Comparison of ENCODE assay signal across 3 cellular contexts in the genomic region with DNA sequence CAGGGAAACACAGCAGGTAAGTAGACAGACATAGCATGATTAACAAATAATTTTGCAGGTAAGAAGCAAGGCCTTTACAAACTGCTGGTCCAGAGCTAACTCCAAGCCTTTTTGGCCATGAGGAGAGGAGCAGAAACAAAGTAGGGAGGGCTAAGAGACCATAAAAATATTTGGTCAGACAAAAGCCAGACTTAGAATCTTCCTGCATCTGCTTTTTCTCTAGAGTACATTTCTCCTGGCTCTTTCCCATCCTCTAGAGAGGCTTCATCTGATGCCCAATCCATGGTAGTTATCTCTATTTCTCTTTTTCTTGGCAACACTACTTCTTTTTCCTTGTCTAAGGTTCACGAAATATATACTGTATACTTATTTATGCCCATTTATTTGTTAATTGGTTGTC.
TF ChIP-seq lines count a peak whose summit lies in the region.

No MANE protein-coding gene starts in this region.

TF ChIP-seq in SK-N-SH treated with all-trans-retinoic acid at 6 μM for 48 hours, 23 proteins besides CTCF, POLR2A, EP300 and RAD21:
- no peak for TF ChIP-seq RARB (CRISPR knock-in tag; IDR thresholded peaks at IDR 0.05)
- TF ChIP-seq OSR1 (CRISPR knock-in tag; IDR thresholded peaks at IDR 0.05): no peak
- TF ChIP-seq ARNTL (CRISPR knock-in tag; IDR thresholded peaks at IDR 0.05; ENCODE audit: borderline replicate concordance, low read depth): no peak
- TF ChIP-seq, protein P1, sequence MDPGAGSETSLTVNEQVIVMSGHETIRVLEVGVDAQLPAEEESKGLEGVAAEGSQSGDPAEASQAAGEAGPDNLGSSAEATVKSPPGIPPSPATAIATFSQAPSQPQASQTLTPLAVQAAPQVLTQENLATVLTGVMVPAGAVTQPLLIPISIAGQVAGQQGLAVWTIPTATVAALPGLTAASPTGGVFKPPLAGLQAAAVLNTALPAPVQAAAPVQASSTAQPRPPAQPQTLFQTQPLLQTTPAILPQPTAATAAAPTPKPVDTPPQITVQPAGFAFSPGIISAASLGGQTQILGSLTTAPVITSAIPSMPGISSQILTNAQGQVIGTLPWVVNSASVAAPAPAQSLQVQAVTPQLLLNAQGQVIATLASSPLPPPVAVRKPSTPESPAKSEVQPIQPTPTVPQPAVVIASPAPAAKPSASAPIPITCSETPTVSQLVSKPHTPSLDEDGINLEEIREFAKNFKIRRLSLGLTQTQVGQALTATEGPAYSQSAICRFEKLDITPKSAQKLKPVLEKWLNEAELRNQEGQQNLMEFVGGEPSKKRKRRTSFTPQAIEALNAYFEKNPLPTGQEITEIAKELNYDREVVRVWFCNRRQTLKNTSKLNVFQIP (CRISPR knock-in tag; IDR thresholded peaks at IDR 0.05; ENCODE audit: borderline replicate concordance, low read depth): no peak
- no peak for TF ChIP-seq SNAI2 (CRISPR knock-in tag; IDR thresholded peaks at IDR 0.05)
- TF ChIP-seq, protein P2, sequence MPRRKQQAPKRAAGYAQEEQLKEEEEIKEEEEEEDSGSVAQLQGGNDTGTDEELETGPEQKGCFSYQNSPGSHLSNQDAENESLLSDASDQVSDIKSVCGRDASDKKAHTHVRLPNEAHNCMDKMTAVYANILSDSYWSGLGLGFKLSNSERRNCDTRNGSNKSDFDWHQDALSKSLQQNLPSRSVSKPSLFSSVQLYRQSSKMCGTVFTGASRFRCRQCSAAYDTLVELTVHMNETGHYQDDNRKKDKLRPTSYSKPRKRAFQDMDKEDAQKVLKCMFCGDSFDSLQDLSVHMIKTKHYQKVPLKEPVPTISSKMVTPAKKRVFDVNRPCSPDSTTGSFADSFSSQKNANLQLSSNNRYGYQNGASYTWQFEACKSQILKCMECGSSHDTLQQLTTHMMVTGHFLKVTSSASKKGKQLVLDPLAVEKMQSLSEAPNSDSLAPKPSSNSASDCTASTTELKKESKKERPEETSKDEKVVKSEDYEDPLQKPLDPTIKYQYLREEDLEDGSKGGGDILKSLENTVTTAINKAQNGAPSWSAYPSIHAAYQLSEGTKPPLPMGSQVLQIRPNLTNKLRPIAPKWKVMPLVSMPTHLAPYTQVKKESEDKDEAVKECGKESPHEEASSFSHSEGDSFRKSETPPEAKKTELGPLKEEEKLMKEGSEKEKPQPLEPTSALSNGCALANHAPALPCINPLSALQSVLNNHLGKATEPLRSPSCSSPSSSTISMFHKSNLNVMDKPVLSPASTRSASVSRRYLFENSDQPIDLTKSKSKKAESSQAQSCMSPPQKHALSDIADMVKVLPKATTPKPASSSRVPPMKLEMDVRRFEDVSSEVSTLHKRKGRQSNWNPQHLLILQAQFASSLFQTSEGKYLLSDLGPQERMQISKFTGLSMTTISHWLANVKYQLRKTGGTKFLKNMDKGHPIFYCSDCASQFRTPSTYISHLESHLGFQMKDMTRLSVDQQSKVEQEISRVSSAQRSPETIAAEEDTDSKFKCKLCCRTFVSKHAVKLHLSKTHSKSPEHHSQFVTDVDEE (CRISPR knock-in tag; IDR thresholded peaks at IDR 0.05): 0 out of 2 replicates have a peak, but pooled peaks have one; percentile 21
- TF ChIP-seq ISL1 (CRISPR knock-in tag; IDR thresholded peaks at IDR 0.05): peak; percentile 9; the same call in 1 of the 2 replicates
- no peak for TF ChIP-seq ZNF70 (CRISPR knock-in tag; IDR thresholded peaks at IDR 0.05)

TF ChIP-seq in SK-N-SH, 30 proteins besides CTCF, POLR2A, EP300 and RAD21:
- TF ChIP-seq RFX5 (IDR thresholded peaks at IDR 0.05; ENCODE audit: low read length): no peak
- TF ChIP-seq, protein P3, sequence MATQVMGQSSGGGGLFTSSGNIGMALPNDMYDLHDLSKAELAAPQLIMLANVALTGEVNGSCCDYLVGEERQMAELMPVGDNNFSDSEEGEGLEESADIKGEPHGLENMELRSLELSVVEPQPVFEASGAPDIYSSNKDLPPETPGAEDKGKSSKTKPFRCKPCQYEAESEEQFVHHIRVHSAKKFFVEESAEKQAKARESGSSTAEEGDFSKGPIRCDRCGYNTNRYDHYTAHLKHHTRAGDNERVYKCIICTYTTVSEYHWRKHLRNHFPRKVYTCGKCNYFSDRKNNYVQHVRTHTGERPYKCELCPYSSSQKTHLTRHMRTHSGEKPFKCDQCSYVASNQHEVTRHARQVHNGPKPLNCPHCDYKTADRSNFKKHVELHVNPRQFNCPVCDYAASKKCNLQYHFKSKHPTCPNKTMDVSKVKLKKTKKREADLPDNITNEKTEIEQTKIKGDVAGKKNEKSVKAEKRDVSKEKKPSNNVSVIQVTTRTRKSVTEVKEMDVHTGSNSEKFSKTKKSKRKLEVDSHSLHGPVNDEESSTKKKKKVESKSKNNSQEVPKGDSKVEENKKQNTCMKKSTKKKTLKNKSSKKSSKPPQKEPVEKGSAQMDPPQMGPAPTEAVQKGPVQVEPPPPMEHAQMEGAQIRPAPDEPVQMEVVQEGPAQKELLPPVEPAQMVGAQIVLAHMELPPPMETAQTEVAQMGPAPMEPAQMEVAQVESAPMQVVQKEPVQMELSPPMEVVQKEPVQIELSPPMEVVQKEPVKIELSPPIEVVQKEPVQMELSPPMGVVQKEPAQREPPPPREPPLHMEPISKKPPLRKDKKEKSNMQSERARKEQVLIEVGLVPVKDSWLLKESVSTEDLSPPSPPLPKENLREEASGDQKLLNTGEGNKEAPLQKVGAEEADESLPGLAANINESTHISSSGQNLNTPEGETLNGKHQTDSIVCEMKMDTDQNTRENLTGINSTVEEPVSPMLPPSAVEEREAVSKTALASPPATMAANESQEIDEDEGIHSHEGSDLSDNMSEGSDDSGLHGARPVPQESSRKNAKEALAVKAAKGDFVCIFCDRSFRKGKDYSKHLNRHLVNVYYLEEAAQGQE (IDR thresholded peaks at IDR 0.05; ENCODE audit: low read depth, low read length): no peak
- no peak for TF ChIP-seq POLR2AphosphoS5 (IDR thresholded peaks at IDR 0.05; ENCODE audit: low read depth, low read length)
- TF ChIP-seq TAF1 (IDR thresholded peaks at IDR 0.05; ENCODE audit: borderline replicate concordance, low read depth, low read length): no peak
- no peak for TF ChIP-seq FOXJ3 (CRISPR knock-in tag; IDR thresholded peaks at IDR 0.05)
- TF ChIP-seq, protein P4, sequence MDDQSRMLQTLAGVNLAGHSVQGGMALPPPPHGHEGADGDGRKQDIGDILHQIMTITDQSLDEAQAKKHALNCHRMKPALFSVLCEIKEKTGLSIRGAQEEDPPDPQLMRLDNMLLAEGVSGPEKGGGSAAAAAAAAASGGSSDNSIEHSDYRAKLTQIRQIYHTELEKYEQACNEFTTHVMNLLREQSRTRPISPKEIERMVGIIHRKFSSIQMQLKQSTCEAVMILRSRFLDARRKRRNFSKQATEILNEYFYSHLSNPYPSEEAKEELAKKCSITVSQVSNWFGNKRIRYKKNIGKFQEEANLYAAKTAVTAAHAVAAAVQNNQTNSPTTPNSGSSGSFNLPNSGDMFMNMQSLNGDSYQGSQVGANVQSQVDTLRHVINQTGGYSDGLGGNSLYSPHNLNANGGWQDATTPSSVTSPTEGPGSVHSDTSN (IDR thresholded peaks at IDR 0.05): no peak
- TF ChIP-seq TCF12 (IDR thresholded peaks at IDR 0.05): no peak
- TF ChIP-seq, protein P5, sequence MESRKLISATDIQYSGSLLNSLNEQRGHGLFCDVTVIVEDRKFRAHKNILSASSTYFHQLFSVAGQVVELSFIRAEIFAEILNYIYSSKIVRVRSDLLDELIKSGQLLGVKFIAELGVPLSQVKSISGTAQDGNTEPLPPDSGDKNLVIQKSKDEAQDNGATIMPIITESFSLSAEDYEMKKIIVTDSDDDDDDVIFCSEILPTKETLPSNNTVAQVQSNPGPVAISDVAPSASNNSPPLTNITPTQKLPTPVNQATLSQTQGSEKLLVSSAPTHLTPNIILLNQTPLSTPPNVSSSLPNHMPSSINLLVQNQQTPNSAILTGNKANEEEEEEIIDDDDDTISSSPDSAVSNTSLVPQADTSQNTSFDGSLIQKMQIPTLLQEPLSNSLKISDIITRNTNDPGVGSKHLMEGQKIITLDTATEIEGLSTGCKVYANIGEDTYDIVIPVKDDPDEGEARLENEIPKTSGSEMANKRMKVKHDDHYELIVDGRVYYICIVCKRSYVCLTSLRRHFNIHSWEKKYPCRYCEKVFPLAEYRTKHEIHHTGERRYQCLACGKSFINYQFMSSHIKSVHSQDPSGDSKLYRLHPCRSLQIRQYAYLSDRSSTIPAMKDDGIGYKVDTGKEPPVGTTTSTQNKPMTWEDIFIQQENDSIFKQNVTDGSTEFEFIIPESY (IDR thresholded peaks at IDR 0.05; ENCODE audit: borderline replicate concordance, low read depth): no peak

TF ChIP-seq in H1, 55 proteins besides CTCF, POLR2A, EP300 and RAD21:
- TF ChIP-seq CBX5 (IDR thresholded peaks at IDR 0.05; ENCODE audit: low read depth, low read length): no peak
- TF ChIP-seq HDAC6 (IDR thresholded peaks at IDR 0.05; ENCODE audit: low read depth, low read length): no peak
- TF ChIP-seq, protein P6, sequence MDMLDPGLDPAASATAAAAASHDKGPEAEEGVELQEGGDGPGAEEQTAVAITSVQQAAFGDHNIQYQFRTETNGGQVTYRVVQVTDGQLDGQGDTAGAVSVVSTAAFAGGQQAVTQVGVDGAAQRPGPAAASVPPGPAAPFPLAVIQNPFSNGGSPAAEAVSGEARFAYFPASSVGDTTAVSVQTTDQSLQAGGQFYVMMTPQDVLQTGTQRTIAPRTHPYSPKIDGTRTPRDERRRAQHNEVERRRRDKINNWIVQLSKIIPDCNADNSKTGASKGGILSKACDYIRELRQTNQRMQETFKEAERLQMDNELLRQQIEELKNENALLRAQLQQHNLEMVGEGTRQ (IDR thresholded peaks at IDR 0.05; ENCODE audit: low read length): no peak
- no peak for TF ChIP-seq KDM1A (IDR thresholded peaks at IDR 0.05; ENCODE audit: borderline replicate concordance, low read length)
- TF ChIP-seq GABPA (IDR thresholded peaks at IDR 0.05; ENCODE audit: borderline replicate concordance, insufficient read depth, low read length): no peak
- TF ChIP-seq HDAC2 (IDR thresholded peaks at IDR 0.05; ENCODE audit: borderline replicate concordance in 1 of 2, low read depth in 2 of 2, low read length in 2 of 2): no peak
- TF ChIP-seq NANOG (IDR thresholded peaks at IDR 0.05; ENCODE audit: insufficient read depth, low read depth, low read length, poor library complexity, severe bottlenecking): no peak
- no peak for TF ChIP-seq BRCA1 (IDR thresholded peaks at IDR 0.05; ENCODE audit: low read depth, low read length)
- TF ChIP-seq TCF12 (IDR thresholded peaks at IDR 0.05; ENCODE audit: low read depth, low read length): no peak
- TF ChIP-seq JUN (IDR thresholded peaks at IDR 0.05; ENCODE audit: low read depth, low read length): no peak
